In genomic region chr11:23961503-23962338, GRCh38 we compare ENCODE assay signal across 22 cellular contexts.
"Had no signal": no experiment of that assay in that cellular context is flagged by ENCODE, and none has a peak within 500 bp of the region (broad histone marks: within the 10 kb centered on the region; RNA-seq: fewer than 3 reads in every experiment).

No MANE protein-coding gene starts in this region.

- H3K27ac Mint-ChIP-seq: activated CD4-positive, alpha-beta memory T cell treated with anti-CD3 and anti-CD28 coated beads for 36 hours; activated naive CD8-positive, alpha-beta T cell treated with anti-CD3 and anti-CD28 coated beads for 36 hours; endodermal cell; naive thymus-derived CD4-positive, alpha-beta T cell; progenitor cell of endocrine pancreas; T-helper 1 cell treated with Interleukin-12 subunit alpha and Interleukin-12 subunit beta and Interleukin-4 antibody, amounts not matched to agents 30 μg/mL and 1 μg/mL, for 36 hours had no signal

- H3K27me3 Mint-ChIP-seq: activated CD4-positive, alpha-beta memory T cell treated with anti-CD3 and anti-CD28 coated beads for 36 hours; activated naive CD8-positive, alpha-beta T cell treated with anti-CD3 and anti-CD28 coated beads for 36 hours; naive thymus-derived CD4-positive, alpha-beta T cell; progenitor cell of endocrine pancreas had no signal

- H3K27ac ChIP-seq: breast epithelium, epithelial cell of prostate, heart right ventricle, lower lobe of right lung, thoracic aorta, upper lobe of left lung had no signal

- H3K4me1 Mint-ChIP-seq: activated naive CD8-positive, alpha-beta T cell treated with anti-CD3 and anti-CD28 coated beads for 36 hours; endodermal cell; naive thymus-derived CD4-positive, alpha-beta T cell had no signal

- DNase-seq: activated CD4-positive, alpha-beta memory T cell treated with anti-CD3 and anti-CD28 coated beads for 36 hours; activated CD4-positive, alpha-beta T cell treated with anti-CD3 and anti-CD28 coated beads for 48 hours; activated naive CD4-positive, alpha-beta T cell treated with Interleukin-2 at 50 U/mL for 16 hours; activated naive CD8-positive, alpha-beta T cell treated with anti-CD3 and anti-CD28 coated beads for 36 hours; activated T-cell treated with anti-CD3 and anti-CD28 coated beads, Interleukin-2, amount 50 U/mL, for 48 hours; cortex of kidney; endodermal cell; heart right ventricle; islet precursor cell; lower lobe of right lung; naive thymus-derived CD4-positive, alpha-beta T cell; retina; stimulated activated CD4-positive, alpha-beta T cell treated with anti-CD3 and anti-CD28 coated beads, Interleukin-4, amount 100 ng/mL, for 1 hour; stimulated activated naive CD4-positive, alpha-beta T cell had no signal

- H3K4me1 ChIP-seq: breast epithelium, heart right ventricle, lower lobe of right lung, upper lobe of left lung had no signal

- H3K36me3 ChIP-seq: breast epithelium, heart right ventricle, lower lobe of right lung, thoracic aorta, upper lobe of left lung had no signal

- H3K9me3 ChIP-seq: breast epithelium, heart right ventricle, lower lobe of right lung, thoracic aorta, upper lobe of left lung had no signal

- H3K36me3 Mint-ChIP-seq: activated CD4-positive, alpha-beta memory T cell treated with anti-CD3 and anti-CD28 coated beads for 36 hours; activated naive CD8-positive, alpha-beta T cell treated with anti-CD3 and anti-CD28 coated beads for 36 hours had no signal

- H3K27me3 ChIP-seq: breast epithelium, heart right ventricle, upper lobe of left lung had no signal

- FAIRE-seq: astrocyte had no signal

- H3K4me3 Mint-ChIP-seq: activated CD4-positive, alpha-beta memory T cell treated with anti-CD3 and anti-CD28 coated beads for 36 hours; activated naive CD8-positive, alpha-beta T cell treated with anti-CD3 and anti-CD28 coated beads for 36 hours; endodermal cell; naive thymus-derived CD4-positive, alpha-beta T cell; T-helper 1 cell treated with Interleukin-12 subunit alpha and Interleukin-12 subunit beta and Interleukin-4 antibody, amounts not matched to agents 30 μg/mL and 1 μg/mL, for 36 hours had no signal

- H3K4me3 ChIP-seq: breast epithelium, heart right ventricle, lower lobe of right lung, thoracic aorta, upper lobe of left lung had no signal

- H3K9me3 Mint-ChIP-seq: activated naive CD8-positive, alpha-beta T cell treated with anti-CD3 and anti-CD28 coated beads for 36 hours; endodermal cell had no signal

- ATAC-seq: heart right ventricle; left lobe of liver; naive thymus-derived CD4-positive, alpha-beta T cell had no signal
